ENCODE assay signal across 11 cellular contexts in the genomic region with DNA sequence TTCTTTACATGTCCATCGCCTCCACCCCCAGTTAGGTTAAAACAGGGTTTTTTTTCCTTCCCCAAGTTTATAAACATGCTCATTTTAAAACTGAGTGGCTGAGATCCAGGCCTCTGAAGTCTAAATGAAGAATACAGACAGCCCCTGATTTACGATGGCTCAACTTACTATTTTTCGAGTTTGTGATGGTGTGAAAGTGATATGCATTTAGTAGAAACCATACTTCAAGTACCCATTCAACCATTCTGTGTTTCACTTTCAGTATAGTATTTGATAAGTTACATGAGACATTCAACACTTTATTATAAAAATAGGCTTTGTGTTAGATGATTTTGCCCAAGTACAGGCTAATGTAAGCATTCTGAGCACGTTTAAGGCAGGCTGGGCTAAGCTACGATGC. TPM values are rescaled to one million over a fixed set of nuclear protein-coding genes. Genes with fewer than 3 reads are reported as not detected.
DNase-seq lines count a peak whose midpoint lies in the region; ATAC-seq, FAIRE-seq and TF ChIP-seq lines count a peak whose summit lies in the region.
"Had no signal": no experiment of that assay in that cellular context is flagged by ENCODE, and none has a peak within 500 bp of the region (broad histone marks: within the 10 kb centered on the region; RNA-seq: fewer than 3 reads in every experiment).

No MANE protein-coding gene starts in this region.

- TF ChIP-seq CTCF in WTC11 (IDR thresholded peaks at IDR 0.05): no peak

- POLR2A ChIA-PET in WTC11 (lab: Charles Lee): no interaction called here

- ATAC-seq in HG02870 (IDR thresholded peaks at IDR 0.05; ENCODE audit: unreplicated experiment) (peak; percentile 49), WTC11 (no peak), HG03469 (IDR thresholded peaks at IDR 0.05; ENCODE audit: unreplicated experiment) (no peak)
- ATAC-seq in stimulated activated naive CD8-positive, alpha-beta T cell treated with anti-CD3 and anti-CD28 coated beads, Interleukin-15, amount 100 ng/mL, for 72 hours: peak; percentile 63

- no peaks in the 10 kb centered on the region for H3K9me3 Mint-ChIP-seq in activated naive CD4-positive, alpha-beta T cell treated with anti-CD3 and anti-CD28 coated beads, Interleukin-2, amount 50 U/mL, for 24 hours
- no peaks in the 10 kb centered on the region for H3K9me3 Mint-ChIP-seq in WTC11
- no peaks in the 10 kb centered on the region for H3K9me3 Mint-ChIP-seq in stimulated activated naive CD8-positive, alpha-beta T cell treated with anti-CD3 and anti-CD28 coated beads, Interleukin-15, amount 100 ng/mL, for 72 hours
- H3K9me3 Mint-ChIP-seq: neural crest cell had no signal

- peak overlapping the region; percentile 92 for H3K27ac Mint-ChIP-seq in activated naive CD4-positive, alpha-beta T cell treated with anti-CD3 and anti-CD28 coated beads, Interleukin-2, amount 50 U/mL, for 24 hours
- H3K27ac Mint-ChIP-seq in WTC11: peak overlapping the region; percentile 26; the same call in 1 of the 2 replicates
- H3K27ac Mint-ChIP-seq in stimulated activated naive CD8-positive, alpha-beta T cell treated with anti-CD3 and anti-CD28 coated beads, Interleukin-15, amount 100 ng/mL, for 72 hours: peak overlapping the region; percentile 87 to 94

- no peaks in the 10 kb centered on the region for H3K27me3 Mint-ChIP-seq in activated naive CD4-positive, alpha-beta T cell treated with anti-CD3 and anti-CD28 coated beads, Interleukin-2, amount 50 U/mL, for 24 hours
- no peaks in the 10 kb centered on the region for H3K27me3 Mint-ChIP-seq in WTC11 (ENCODE audit: low read depth)
- H3K27me3 Mint-ChIP-seq in stimulated activated naive CD8-positive, alpha-beta T cell treated with anti-CD3 and anti-CD28 coated beads, Interleukin-15, amount 100 ng/mL, for 72 hours: no peaks in the 10 kb centered on the region

- DNase-seq in activated naive CD4-positive, alpha-beta T cell treated with anti-CD3 and anti-CD28 coated beads, Interleukin-2, amount 50 U/mL, for 16 hours: no peak
- DNase-seq in WTC11 (ENCODE audit: low spot score): no peak
- DNase-seq in stimulated activated naive CD8-positive, alpha-beta T cell treated with anti-CD3 and anti-CD28 coated beads, Interleukin-15, amount 100 ng/mL, for 72 hours: no peak
- no peak for DNase-seq in NCI-H128 (lab: John Stamatoyannopoulos, UW; ENCODE audit: unreplicated experiment)
- DNase-seq in RCC 7860 (ENCODE audit: low spot score): no peak
- DNase-seq: aorta had no signal

- peak overlapping the region; percentile 87 for H3K4me3 Mint-ChIP-seq in activated naive CD4-positive, alpha-beta T cell treated with anti-CD3 and anti-CD28 coated beads, Interleukin-2, amount 50 U/mL, for 24 hours
- H3K4me3 Mint-ChIP-seq in WTC11: no peak overlapping the region
- H3K4me3 Mint-ChIP-seq in stimulated activated naive CD8-positive, alpha-beta T cell treated with anti-CD3 and anti-CD28 coated beads, Interleukin-15, amount 100 ng/mL, for 72 hours: peak overlapping the region; percentile 70 to 73
- H3K4me3 Mint-ChIP-seq: neural crest cell had no signal

- no peaks in the 10 kb centered on the region for H3K36me3 Mint-ChIP-seq in activated naive CD4-positive, alpha-beta T cell treated with anti-CD3 and anti-CD28 coated beads, Interleukin-2, amount 50 U/mL, for 24 hours
- H3K36me3 Mint-ChIP-seq in WTC11: peaks cover 65% of the 10 kb centered on the region

- peaks cover 20% of the 10 kb centered on the region for H3K4me1 Mint-ChIP-seq in activated naive CD4-positive, alpha-beta T cell treated with anti-CD3 and anti-CD28 coated beads, Interleukin-2, amount 50 U/mL, for 24 hours
- no peaks in the 10 kb centered on the region for H3K4me1 Mint-ChIP-seq in WTC11
- peaks cover 27% of the 10 kb centered on the region for H3K4me1 Mint-ChIP-seq in stimulated activated naive CD8-positive, alpha-beta T cell treated with anti-CD3 and anti-CD28 coated beads, Interleukin-15, amount 100 ng/mL, for 72 hours
- H3K4me1 Mint-ChIP-seq: neural crest cell had no signal

- CTCF ChIA-PET in WTC11 (lab: Charles Lee): interaction anchor here (1.9 kb wide), 1 partner anchor 13 kb away, joined by 8 read pairs; no protein-coding TSS in a partner anchor

- FAIRE-seq in RCC 7860 (lab: Jason Lieb, UNC): no peak
- FAIRE-seq: TTC549 had no signal

TF ChIP-seq in WTC11, 78 proteins besides CTCF, POLR2A, EP300 and RAD21:
- TF ChIP-seq ELF4 (CRISPR knock-in tag; IDR thresholded peaks at IDR 0.05; ENCODE audit: low read depth) (no peak), TEAD1 (CRISPR knock-in tag; IDR thresholded peaks at IDR 0.05) (no peak), KAT7 (CRISPR knock-in tag; IDR thresholded peaks at IDR 0.05; ENCODE audit: borderline replicate concordance) (no peak), TCF7 (CRISPR knock-in tag; IDR thresholded peaks at IDR 0.05; ENCODE audit: low read depth) (no peak), ATF1 (CRISPR knock-in tag; IDR thresholded peaks at IDR 0.05) (no peak), JUN (CRISPR knock-in tag; IDR thresholded peaks at IDR 0.05) (no peak), GTF2I (CRISPR knock-in tag; conservative IDR thresholded peaks at IDR 0.05) (no peak), SP1 (CRISPR knock-in tag; conservative IDR thresholded peaks at IDR 0.05) (no peak)
- TF ChIP-seq, protein P1, sequence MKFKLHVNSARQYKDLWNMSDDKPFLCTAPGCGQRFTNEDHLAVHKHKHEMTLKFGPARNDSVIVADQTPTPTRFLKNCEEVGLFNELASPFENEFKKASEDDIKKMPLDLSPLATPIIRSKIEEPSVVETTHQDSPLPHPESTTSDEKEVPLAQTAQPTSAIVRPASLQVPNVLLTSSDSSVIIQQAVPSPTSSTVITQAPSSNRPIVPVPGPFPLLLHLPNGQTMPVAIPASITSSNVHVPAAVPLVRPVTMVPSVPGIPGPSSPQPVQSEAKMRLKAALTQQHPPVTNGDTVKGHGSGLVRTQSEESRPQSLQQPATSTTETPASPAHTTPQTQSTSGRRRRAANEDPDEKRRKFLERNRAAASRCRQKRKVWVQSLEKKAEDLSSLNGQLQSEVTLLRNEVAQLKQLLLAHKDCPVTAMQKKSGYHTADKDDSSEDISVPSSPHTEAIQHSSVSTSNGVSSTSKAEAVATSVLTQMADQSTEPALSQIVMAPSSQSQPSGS (CRISPR knock-in tag; IDR thresholded peaks at IDR 0.05; ENCODE audit: borderline replicate concordance, low read depth): no peak

RNA-seq across cellular contexts. Expression of a gene that starts 30.5 kb away (rescaled TPM):
- 37.0 to 48.2 TPM (median 41.4 TPM) in 3 replicates for total RNA-seq in WTC11 (2021)

Comparison
In these comparisons a context has a peak if more than half of its experiments do, and no peak if none do; other contexts are left out.
1. H3K27ac Mint-ChIP-seq: peak in every context shown above with its lines; median percentile 92 in activated naive CD4-positive, alpha-beta T cell treated with anti-CD3 and anti-CD28 coated beads, Interleukin-2, amount 50 U/mL, for 24 hours; 90 in stimulated activated naive CD8-positive, alpha-beta T cell treated with anti-CD3 and anti-CD28 coated beads, Interleukin-15, amount 100 ng/mL, for 72 hours; 26 in WTC11.
2. ATAC-seq: peak in HG02870 (single experiment) and stimulated activated naive CD8-positive, alpha-beta T cell treated with anti-CD3 and anti-CD28 coated beads, Interleukin-15, amount 100 ng/mL, for 72 hours (single experiment); none in WTC11 (single experiment) and HG03469 (single experiment).